ENCODE assay signal across 8 cellular contexts in the genomic region with DNA sequence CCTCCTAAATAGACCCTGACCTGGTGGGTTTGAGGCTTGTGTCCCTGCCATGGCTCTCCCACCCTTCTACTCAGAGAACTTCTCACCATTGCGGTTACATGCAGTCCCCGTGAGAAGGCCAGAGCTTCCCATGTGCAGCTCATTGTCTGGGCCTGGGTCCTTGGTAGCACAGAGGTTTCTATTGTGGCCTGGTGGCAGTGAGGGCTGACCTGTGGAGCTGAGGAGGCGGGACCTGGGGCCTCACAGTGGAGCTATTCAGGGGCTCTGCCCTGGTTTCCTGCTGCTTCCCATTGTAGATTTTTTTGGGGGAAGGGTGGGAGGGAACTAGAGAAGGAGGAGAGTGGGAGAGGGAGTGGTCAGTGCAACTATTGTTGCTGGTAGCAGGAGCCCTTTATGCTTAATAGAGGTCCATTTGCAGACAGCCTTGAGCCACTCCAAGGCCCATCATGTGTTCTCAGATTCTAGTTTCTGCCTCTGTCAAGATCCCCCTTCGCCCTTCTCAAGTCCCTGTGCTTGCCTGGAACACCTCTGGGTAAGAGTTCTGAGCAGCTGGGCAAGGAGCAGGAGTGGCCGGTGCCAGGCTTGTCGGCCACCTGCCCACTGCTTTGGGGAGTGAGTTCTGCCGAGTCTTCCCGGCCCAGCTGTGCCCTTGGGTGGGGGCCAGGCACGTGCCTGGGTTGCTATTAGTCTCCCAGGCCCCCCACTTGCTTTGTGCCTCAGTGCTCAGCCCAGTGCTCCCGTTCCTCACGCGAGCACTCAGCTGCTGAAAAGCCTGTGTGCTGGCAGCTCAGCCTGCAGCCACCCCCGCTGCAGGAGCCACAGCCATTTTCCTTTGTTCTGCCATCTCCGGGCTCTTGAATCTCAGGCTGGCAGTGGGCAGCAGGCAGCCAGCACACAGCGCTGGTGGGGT. TPM values are rescaled to one million over a fixed set of nuclear protein-coding genes. Genes with fewer than 3 reads are reported as not detected.
DNase-seq lines count a peak whose midpoint lies in the region; ATAC-seq and TF ChIP-seq lines count a peak whose summit lies in the region.

No MANE protein-coding gene starts in this region.

- H3K4me3 ChIP-seq in SJCRH30, result no peak overlapping the region
- peak overlapping the region; percentile 26 for H3K4me3 ChIP-seq in epithelial cell of proximal tubule (ENCODE audit: low read depth, low read length)
- H3K4me3 ChIP-seq in naive thymus-derived CD4-positive, alpha-beta T cell (ENCODE audit: low read length), result peak overlapping the region; percentile 57

- H3K36me3 Mint-ChIP-seq in naive thymus-derived CD4-positive, alpha-beta T cell, result peaks cover 6 to 47% (median 12%) of the 10 kb centered on the region in 5 donors

- H3K36me3 ChIP-seq in SJCRH30, result no peaks in the 10 kb centered on the region
- H3K36me3 ChIP-seq in naive thymus-derived CD4-positive, alpha-beta T cell (ENCODE audit: control insufficient read depth in 2 of 3, insufficient read depth in 3 of 3, low read length in 3 of 3), result no peaks in the 10 kb centered on the region

- peak overlapping the region; percentile 79 to 99 (median 88) for H3K4me3 Mint-ChIP-seq in naive thymus-derived CD4-positive, alpha-beta T cell

- peaks cover 75 to 100% (median 95%) of the 10 kb centered on the region in 7 donors for H3K4me1 Mint-ChIP-seq in naive thymus-derived CD4-positive, alpha-beta T cell

- H3K27ac ChIP-seq in SJCRH30, result peak overlapping the region; percentile 70
- peak overlapping the region; percentile 84 for H3K27ac ChIP-seq in naive thymus-derived CD4-positive, alpha-beta T cell (ENCODE audit: low read depth, low read length)

- ATAC-seq in naive thymus-derived CD4-positive, alpha-beta T cell, result peak; percentile 11
- ATAC-seq in GM19395 (IDR thresholded peaks at IDR 0.05; ENCODE audit: unreplicated experiment), result no peak

- H3K4me1 ChIP-seq in SJCRH30, result peaks cover 57% of the 10 kb centered on the region
- peaks cover 88 to 97% of the 10 kb centered on the region in 2 donors for H3K4me1 ChIP-seq in naive thymus-derived CD4-positive, alpha-beta T cell (ENCODE audit: control insufficient read depth in 2 of 2, insufficient read depth in 2 of 2, low read length in 2 of 2)

- DNase-seq in NCI-H1694 treated with DMSO at 0.1 percent for 48 hours (lab: John Stamatoyannopoulos, UW) (peak; percentile 21), NCI-H1694 (lab: John Stamatoyannopoulos, UW) (no peak), SJCRH30 (peak; percentile 68 to 83), epithelial cell of proximal tubule (ENCODE audit: low read depth) (no peak), NCI-H1436 (lab: John Stamatoyannopoulos, UW) (no peak)
- peak in 2 of 9 donors; percentile 46 to 47 for DNase-seq in naive thymus-derived CD4-positive, alpha-beta T cell
- DNase-seq in activated CD4-positive, alpha-beta T cell treated with anti-CD3 and anti-CD28 coated beads, Interleukin-2, amount 50 U/mL, for 4 hours, result no peak

- TF ChIP-seq CTCF in epithelial cell of proximal tubule (conservative IDR thresholded peaks at IDR 0.05; ENCODE audit: low read depth, low read length), result no peak

- no peaks in the 10 kb centered on the region for H3K27me3 ChIP-seq in SJCRH30
- no peaks in the 10 kb centered on the region for H3K27me3 ChIP-seq in naive thymus-derived CD4-positive, alpha-beta T cell (ENCODE audit: control insufficient read depth in 2 of 2, insufficient read depth in 2 of 2, low read length in 2 of 2)

- CTCF ChIA-PET in naive thymus-derived CD4-positive, alpha-beta T cell (lab: Charles Lee), result interaction anchor here (0.5 to 39.2 kb wide), 8 partner anchors 8 to 61 kb away, joined by 3 to 839 read pairs (median 10); no protein-coding TSS in a partner anchor

- H3K27me3 Mint-ChIP-seq in naive thymus-derived CD4-positive, alpha-beta T cell, result no peaks in the 10 kb centered on the region

- intact Hi-C loops in naive thymus-derived CD4-positive, alpha-beta T cell (cut with micrococcal nuclease), result loop anchor here (1.0 to 10.0 kb wide), 5 partner anchors 7 to 1398 kb away; partner anchors contain the start of genes ANXA11 (in 1 of the 2), ZCCHC24 (in 1 of the 2) and ZMIZ1 (in 1 of the 2)

- POLR2A ChIA-PET in naive thymus-derived CD4-positive, alpha-beta T cell (lab: Charles Lee), result interaction anchor here (2.1 to 32.8 kb wide), 7 partner anchors 6 to 66 kb away, joined by 4 to 608 read pairs (median 318); partner anchors contain the start of gene TSPAN14

- H3K27ac Mint-ChIP-seq in naive thymus-derived CD4-positive, alpha-beta T cell, result peak overlapping the region; percentile 87 to 99 (median 98)

- H3K9me3 Mint-ChIP-seq in naive thymus-derived CD4-positive, alpha-beta T cell, result no peaks in the 10 kb centered on the region

- no peaks in the 10 kb centered on the region for H3K9me3 ChIP-seq in SJCRH30 (replicated peaks)
- H3K9me3 ChIP-seq in naive thymus-derived CD4-positive, alpha-beta T cell (ENCODE audit: control insufficient read depth in 2 of 3, low read length in 3 of 3), result no peaks in the 10 kb centered on the region

RNA-seq across cellular contexts. Expression of gene TSPAN14, which starts 10.7 kb away (rescaled TPM):
- total RNA-seq in SJCRH30 (2014; rRNA removed; shearing (Covaris generic)), result 37.7 and 40.4 TPM in 2 replicates
- 96.7 and 139 TPM in 2 replicates for total RNA-seq in epithelial cell of proximal tubule
- total RNA-seq in naive thymus-derived CD4-positive, alpha-beta T cell, result 100 to 1,000 TPM; 135 to 165 (median 160) TPM
- polyA plus RNA-seq in naive thymus-derived CD4-positive, alpha-beta T cell, result 100 to 1,000 TPM; 179 to 386 TPM

RNA-seq across cellular contexts. Expression of gene PRXL2A, which starts 56.5 kb away (rescaled TPM):
- total RNA-seq in SJCRH30 (2014; rRNA removed; shearing (Covaris generic)), result 259 and 261 TPM in 2 replicates
- total RNA-seq in epithelial cell of proximal tubule, result 50.5 and 52.0 TPM in 2 replicates
- total RNA-seq in naive thymus-derived CD4-positive, alpha-beta T cell, result 1 to 10 TPM; 5.6 to 9.7 (median 8.5) TPM
- 10 to 100 TPM; 15.4 to 20.1 TPM for polyA plus RNA-seq in naive thymus-derived CD4-positive, alpha-beta T cell

Comparison
In these comparisons a context has a peak if more than half of its experiments do, and no peak if none do; other contexts are left out.
1. DNase-seq: peak in NCI-H1694 treated with DMSO at 0.1 percent for 48 hours (single experiment) and SJCRH30 (2 of 2); none in NCI-H1694 (single experiment), epithelial cell of proximal tubule (single experiment), NCI-H1436 (single experiment) and activated CD4-positive, alpha-beta T cell treated with anti-CD3 and anti-CD28 coated beads, Interleukin-2, amount 50 U/mL, for 4 hours (0 of 2).